In genomic region chr16:29339301-29339700, GRCh38 we compare ENCODE assay signal across 8 cellular contexts.
DNase-seq lines count a peak whose midpoint lies in the region; ATAC-seq, FAIRE-seq and TF ChIP-seq lines count a peak whose summit lies in the region.
"Not testable (repeated sequence)": the region's sequence is repeated elsewhere in the genome, so short reads cannot be mapped to it uniquely, and the experiment has no call there.

No MANE protein-coding gene starts in this region.

- H2AFZ ChIP-seq in endothelial cell of umbilical vein (ENCODE audit: low read depth, low read length): not testable (repeated sequence)

- POLR2A ChIA-PET in endothelial cell of umbilical vein (lab: Charles Lee): not testable (repeated sequence)

- H3K9me3 Mint-ChIP-seq in stimulated activated naive B cell treated with anti-CD40 and anti-IgM and Interleukin-4, amounts not matched to agents 10 μg/mL and 1 μg/mL and 100 μg/mL, for 72 hours: not testable (repeated sequence)

- not testable (repeated sequence) for H3K27me3 ChIP-seq in endothelial cell of umbilical vein (ENCODE audit: control insufficient read depth in 2 of 2, insufficient read depth in 2 of 2, low read length in 2 of 2)

- not testable (repeated sequence) for H3K27ac ChIP-seq in endothelial cell of umbilical vein (ENCODE audit: insufficient read depth, low read depth, low read length)

- not testable (repeated sequence) for H3K4me2 ChIP-seq in endothelial cell of umbilical vein (ENCODE audit: insufficient read depth, low read length)

- intact Hi-C loops in endothelial cell of umbilical vein (cut with micrococcal nuclease): not testable (repeated sequence)

- dilution Hi-C loops in endothelial cell of umbilical vein (cut with MboI; ENCODE audit: extremely low pct_ligation_motif_present, low sequenced_read_pairs): not testable (repeated sequence)

- H3K4me3 ChIP-seq in endothelial cell of umbilical vein (replicated peaks in 1 of 3; ENCODE audit: insufficient read depth in 1 of 3, low read depth in 1 of 3, low read length in 3 of 3): not testable (repeated sequence)

- not testable (repeated sequence) for H3K79me2 ChIP-seq in endothelial cell of umbilical vein (ENCODE audit: control insufficient read depth, insufficient read depth, low read length)

- not testable (repeated sequence) for DNase-seq in GM12891 (ENCODE audit: insufficient read length, low spot score); endothelial cell of umbilical vein (ENCODE audit: low read depth, low spot score)
- peak; percentile 74 for DNase-seq in MV-4-11 (lab: John Stamatoyannopoulos, UW)
- peak; percentile 88 for DNase-seq in stimulated activated naive B cell treated with anti-CD40 and anti-IgM and Interleukin-4, amounts not matched to agents 10 μg/mL and 1 μg/mL and 100 μg/mL, for 72 hours

- not testable (repeated sequence) for TF ChIP-seq POLR2A in GM12891 (IDR thresholded peaks at IDR 0.05; ENCODE audit: low read depth, low read length); endothelial cell of umbilical vein (IDR thresholded peaks at IDR 0.05; ENCODE audit: low read depth, low read length)

- peak overlapping the region; percentile 15 to 65 for H3K4me3 Mint-ChIP-seq in stimulated activated naive B cell treated with anti-CD40 and anti-IgM and Interleukin-4, amounts not matched to agents 10 μg/mL and 1 μg/mL and 100 μg/mL, for 72 hours

- peak; percentile 95 for FAIRE-seq in GM12891 (lab: Jason Lieb, UNC)
- FAIRE-seq in endothelial cell of umbilical vein (lab: Jason Lieb, UNC): peak; percentile 54

- not testable (repeated sequence) for H3K36me3 ChIP-seq in endothelial cell of umbilical vein (ENCODE audit: control insufficient read depth in 2 of 2, extremely low read depth in 1 of 2, insufficient read depth in 2 of 2, low read length in 2 of 2)

- peaks cover 10 to 12% of the 10 kb centered on the region in 2 donors for H3K36me3 Mint-ChIP-seq in stimulated activated naive B cell treated with anti-CD40 and anti-IgM and Interleukin-4, amounts not matched to agents 10 μg/mL and 1 μg/mL and 100 μg/mL, for 72 hours

- H3K27me3 Mint-ChIP-seq in stimulated activated naive B cell treated with anti-CD40 and anti-IgM and Interleukin-4, amounts not matched to agents 10 μg/mL and 1 μg/mL and 100 μg/mL, for 72 hours: not testable (repeated sequence)

- H3K4me1 ChIP-seq in endothelial cell of umbilical vein (ENCODE audit: control insufficient read depth, extremely low read depth, insufficient read depth, low read length): not testable (repeated sequence)

- TF ChIP-seq CTCF in endothelial cell of umbilical vein (IDR thresholded peaks at IDR 0.05; ENCODE audit: extremely low read depth in 1 of 2, insufficient read depth in 1 of 2, low read depth in 1 of 2, low read length in 2 of 2): not testable (repeated sequence)

- not testable (repeated sequence) for BruUV-seq in endothelial cell of umbilical vein (replicated peaks; lab: Mats Ljungman, UMichigan)

- not testable (repeated sequence) for H3K9ac ChIP-seq in endothelial cell of umbilical vein (replicated peaks; ENCODE audit: extremely low read depth, insufficient read depth, low read length)

- CTCF ChIA-PET in endothelial cell of umbilical vein (lab: Charles Lee): not testable (repeated sequence)

- not testable (repeated sequence) for H3K9me1 ChIP-seq in endothelial cell of umbilical vein (replicated peaks; ENCODE audit: control insufficient read depth, extremely low read depth, insufficient read depth, low read length)

- peaks cover 53 to 83% of the 10 kb centered on the region in 2 donors for H3K4me1 Mint-ChIP-seq in stimulated activated naive B cell treated with anti-CD40 and anti-IgM and Interleukin-4, amounts not matched to agents 10 μg/mL and 1 μg/mL and 100 μg/mL, for 72 hours

- peak overlapping the region; percentile 79 for H3K27ac Mint-ChIP-seq in stimulated activated naive B cell treated with anti-CD40 and anti-IgM and Interleukin-4, amounts not matched to agents 10 μg/mL and 1 μg/mL and 100 μg/mL, for 72 hours

- H3K9me3 ChIP-seq in endothelial cell of umbilical vein (replicated peaks; ENCODE audit: control insufficient read depth, insufficient read depth, low read length): not testable (repeated sequence)

- ATAC-seq in GM19035 (IDR thresholded peaks at IDR 0.05; ENCODE audit: unreplicated experiment): peak; percentile 83
- peak; percentile 63 for ATAC-seq in GM21526 (IDR thresholded peaks at IDR 0.05; ENCODE audit: low FRiP score, unreplicated experiment)
- peak; percentile 81 for ATAC-seq in HG02884 (IDR thresholded peaks at IDR 0.05; ENCODE audit: unreplicated experiment)
- ATAC-seq in HG03280 (IDR thresholded peaks at IDR 0.05; ENCODE audit: unreplicated experiment): peak; percentile 86
- peak; percentile 75 to 82 for ATAC-seq in stimulated activated naive B cell treated with anti-CD40 and anti-IgM and Interleukin-4, amounts not matched to agents 10 μg/mL and 1 μg/mL and 100 μg/mL, for 72 hours (replicated peaks)

- not testable (repeated sequence) for H4K20me1 ChIP-seq in endothelial cell of umbilical vein (replicated peaks; ENCODE audit: control insufficient read depth, extremely low read depth, insufficient read depth, low read length)

TF ChIP-seq in GM12891, 5 proteins besides CTCF, POLR2A, EP300 and RAD21:
- peak; percentile 78 for TF ChIP-seq SPI1 (IDR thresholded peaks at IDR 0.05; ENCODE audit: low read depth, low read length)
- peak; percentile 24 for TF ChIP-seq PAX5 (IDR thresholded peaks at IDR 0.05; ENCODE audit: insufficient read depth, low read length, severe bottlenecking)
